In the genomic region with DNA sequence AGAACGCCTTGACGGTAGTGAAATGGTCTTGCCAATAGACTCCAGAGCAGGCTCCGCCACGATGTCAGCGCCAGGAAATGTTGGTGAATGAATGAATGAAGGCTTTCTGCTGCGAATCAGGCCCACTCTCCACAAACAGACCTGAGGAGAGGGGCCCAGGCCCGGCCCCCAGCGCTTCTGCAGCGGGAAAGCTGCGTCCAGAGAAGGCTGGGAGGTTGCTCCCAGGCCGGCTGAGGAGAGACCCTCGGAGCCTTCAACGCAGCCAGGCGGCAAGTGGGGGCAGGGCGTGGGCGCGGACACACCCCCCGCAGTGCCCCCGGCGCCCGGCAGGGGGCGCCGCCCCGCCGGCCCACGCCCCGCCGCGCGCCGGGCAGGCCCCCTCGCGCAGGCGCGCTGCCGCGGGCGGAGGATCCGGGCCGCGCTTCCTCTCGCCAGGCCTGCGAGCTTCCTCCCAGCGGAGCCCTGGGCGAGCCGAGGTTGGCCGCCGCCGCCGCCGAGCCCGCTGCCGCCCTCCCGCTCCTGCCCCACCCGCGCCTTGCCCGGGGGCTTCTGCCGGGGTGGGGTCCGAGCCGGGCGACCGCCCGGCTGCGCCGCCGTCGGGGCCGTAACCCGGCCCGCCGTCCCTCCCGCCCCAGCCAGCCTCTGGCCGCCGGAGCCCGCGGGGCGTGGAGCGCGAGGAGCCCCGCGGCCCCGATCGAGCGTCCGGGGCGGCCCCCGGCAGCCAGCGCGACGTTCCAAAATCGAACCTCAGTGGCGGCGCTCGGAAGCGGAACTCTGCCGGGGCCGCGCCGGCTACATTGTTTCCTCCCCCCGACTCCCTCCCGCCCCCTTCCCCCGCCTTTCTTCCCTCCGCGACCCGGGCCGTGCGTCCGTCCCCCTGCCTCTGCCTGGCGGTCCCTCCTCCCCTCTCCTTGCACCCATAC, we compare ENCODE assay signal across 7 cellular contexts. TPM values are rescaled to one million over a fixed set of nuclear protein-coding genes. Genes with fewer than 3 reads are reported as not detected.
A peak's percentile ranks its signal among the peaks of the same experiment; 100 is the strongest.
DNase-seq lines count a peak whose midpoint lies in the region; ATAC-seq and TF ChIP-seq lines count a peak whose summit lies in the region.

A gene (plus strand): TSS at position 408 of the 923 bp plus-strand sequence. CDS start 16,218 bp downstream, outside the sequence.

- H3K4me1 ChIP-seq in right lobe of liver: peaks cover 0 to 71% (median 26%) of the 10 kb centered on the region in 4 donors

- intact Hi-C loops in right lobe of liver (cut with DNase I): no loop called here

- H3K27ac ChIP-seq in right lobe of liver: peak within 1 kb of the TSS; percentile 85 to 94 (median 90)

- peak; percentile 68 for DNase-seq in NCI-H226
- DNase-seq in activated CD4-positive, alpha-beta T cell treated with anti-CD3 and anti-CD28 coated beads, Interleukin-2, amount 50 U/mL, for 4 hours: peak; percentile 57 to 62
- DNase-seq in ecto neural progenitor cell (ENCODE audit: low spot score): peak; percentile 86
- peak; percentile 82 to 86 (median 84) for DNase-seq in right lobe of liver
- peak; percentile 51 to 73 (median 62) for DNase-seq in stimulated activated CD4-positive, alpha-beta T cell treated with anti-CD3 and anti-CD28 coated beads, TNF-alpha, amount 100 ng/mL, for 24 hours (ENCODE audit: low read depth in 3 of 3)

- peak; percentile 49 for ATAC-seq in HG02678 (IDR thresholded peaks at IDR 0.05; ENCODE audit: unreplicated experiment)
- ATAC-seq in right lobe of liver: peak; percentile 52 to 73 (median 56)

- TF ChIP-seq CTCF in GM12872 (IDR thresholded peaks at IDR 0.05; ENCODE audit: insufficient read depth, low read depth, low read length) (peak; percentile 66), right lobe of liver (IDR thresholded peaks at IDR 0.05) (peak; percentile 49 to 99 (median 66))

- TF ChIP-seq POLR2A in right lobe of liver (IDR thresholded peaks at IDR 0.05): peak; percentile 69

- no peaks in the 10 kb centered on the region for H3K9me3 ChIP-seq in right lobe of liver

- H3K4me3 ChIP-seq in right lobe of liver: peak within 1 kb of the TSS; percentile 66 to 72 (median 72)

- 0% methylated on average over 7 of the region's 109 CpGs for WGBS in right lobe of liver (ENCODE audit: insufficient coverage, low coverage, low lambda C conversion rate, missing lambda C conversion rate)

- no peaks in the 10 kb centered on the region for H3K27me3 ChIP-seq in right lobe of liver

- no peaks in the 10 kb centered on the region for H3K36me3 ChIP-seq in right lobe of liver

RNA-seq across cellular contexts. Expression of the gene that starts here (rescaled TPM):
- 10 to 100 TPM; 22.2 to 50.9 (median 32.7) TPM for total RNA-seq in right lobe of liver

Comparison
In these comparisons a context has a peak if more than half of its experiments do, and no peak if none do; other contexts are left out.
1. Peak in every context shown above with its lines: DNase-seq, ATAC-seq, H3K4me3 ChIP-seq and H3K27ac ChIP-seq.